In the genomic region with DNA sequence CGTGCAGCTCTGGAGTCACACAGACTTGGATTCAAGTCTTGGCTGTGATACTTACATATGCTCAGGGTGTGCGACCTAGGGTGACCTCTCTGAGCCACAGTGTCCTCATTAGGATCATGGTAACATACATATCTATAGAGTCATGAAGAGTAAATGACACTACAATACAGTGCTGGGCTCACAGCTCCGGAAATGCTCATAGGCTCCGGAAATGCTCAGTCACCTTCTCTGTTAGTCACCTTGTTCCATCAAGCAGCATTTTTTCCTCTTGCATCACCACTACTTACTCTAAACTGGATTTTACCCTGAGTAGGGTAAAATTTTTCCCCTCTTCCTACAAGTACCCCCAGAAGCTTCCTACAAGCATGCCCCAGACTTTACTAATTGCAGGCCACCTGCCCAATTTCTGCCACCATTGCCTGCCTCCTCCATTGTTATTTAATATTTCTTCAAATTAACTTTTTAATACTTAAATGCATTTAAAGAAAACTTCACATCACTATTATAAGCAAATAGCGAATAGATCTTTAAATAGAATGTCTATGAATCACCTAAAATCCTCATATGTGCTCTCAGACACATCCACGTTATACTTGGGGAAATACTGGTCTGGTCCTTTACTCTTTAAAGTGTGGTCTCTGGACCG, we compare ENCODE assay signal across 10 cellular contexts.
DNase-seq lines count a peak whose midpoint lies in the region; ATAC-seq lines count a peak whose summit lies in the region.
"Had no signal": no experiment of that assay in that cellular context is flagged by ENCODE, and none has a peak within 500 bp of the region (broad histone marks: within the 10 kb centered on the region; RNA-seq: fewer than 3 reads in every experiment).

No MANE protein-coding gene starts in this region.

- peak overlapping the region; percentile 85 for H3K27ac Mint-ChIP-seq in stimulated activated naive CD8-positive, alpha-beta T cell treated with anti-CD3 and anti-CD28 coated beads, Interleukin-15, Interleukin-2, amounts not matched to agents 100 ng/mL and 50 ng/mL, for 24 hours

- ATAC-seq in GM18517 (IDR thresholded peaks at IDR 0.05; ENCODE audit: unreplicated experiment): no peak

- no peaks in the 10 kb centered on the region for H3K36me3 Mint-ChIP-seq in stimulated activated naive CD8-positive, alpha-beta T cell treated with anti-CD3 and anti-CD28 coated beads, Interleukin-15, Interleukin-2, amounts not matched to agents 100 ng/mL and 50 ng/mL, for 24 hours (ENCODE audit: low read depth)

- H3K4me3 Mint-ChIP-seq in stimulated activated naive CD8-positive, alpha-beta T cell treated with anti-CD3 and anti-CD28 coated beads, Interleukin-15, Interleukin-2, amounts not matched to agents 100 ng/mL and 50 ng/mL, for 24 hours: peak overlapping the region; percentile 23

- H3K9me3 Mint-ChIP-seq in stimulated activated naive CD8-positive, alpha-beta T cell treated with anti-CD3 and anti-CD28 coated beads, Interleukin-15, Interleukin-2, amounts not matched to agents 100 ng/mL and 50 ng/mL, for 24 hours: no peaks in the 10 kb centered on the region

- H3K27me3 Mint-ChIP-seq in stimulated activated naive CD8-positive, alpha-beta T cell treated with anti-CD3 and anti-CD28 coated beads, Interleukin-15, Interleukin-2, amounts not matched to agents 100 ng/mL and 50 ng/mL, for 24 hours: no peaks in the 10 kb centered on the region

- peaks cover 29% of the 10 kb centered on the region for H3K4me1 Mint-ChIP-seq in stimulated activated naive CD8-positive, alpha-beta T cell treated with anti-CD3 and anti-CD28 coated beads, Interleukin-15, Interleukin-2, amounts not matched to agents 100 ng/mL and 50 ng/mL, for 24 hours (ENCODE audit: low read depth)

- peak; percentile 79 for DNase-seq in NK-92 treated with Interleukin-12 subunit alpha and Interleukin-12 subunit beta, amount 100 ng/mL, for 24 hours (lab: John Stamatoyannopoulos, UW)
- no peak for DNase-seq in NK-92 (lab: John Stamatoyannopoulos, UW; ENCODE audit: unreplicated experiment)
- peak; percentile 44 for DNase-seq in activated T-cell treated with anti-CD3 and anti-CD28 coated beads for 24 hours (ENCODE audit: low read depth)
- DNase-seq in glomerular endothelial cell (ENCODE audit: extremely low read depth, low read depth, low spot score): peak; percentile 50
- DNase-seq in NCI-H524 treated with DMSO at 0.1 percent for 48 hours (lab: John Stamatoyannopoulos, UW): no peak
- DNase-seq in NCI-H146 treated with DMSO at 0.1 percent for 48 hours (lab: John Stamatoyannopoulos, UW; ENCODE audit: unreplicated experiment): no peak
- DNase-seq: C1 segment of cervical spinal cord, NCI-H526 had no signal

Comparison
In these comparisons a context has a peak if more than half of its experiments do, and no peak if none do; other contexts are left out.
1. DNase-seq: peak in NK-92 treated with Interleukin-12 subunit alpha and Interleukin-12 subunit beta, amount 100 ng/mL, for 24 hours (single experiment), activated T-cell treated with anti-CD3 and anti-CD28 coated beads for 24 hours (single experiment) and glomerular endothelial cell (single experiment); none in NK-92 (single experiment), NCI-H524 treated with DMSO at 0.1 percent for 48 hours (single experiment) and NCI-H146 treated with DMSO at 0.1 percent for 48 hours (single experiment).